Comparison of ENCODE assay signal across 25 cellular contexts in the genomic region with DNA sequence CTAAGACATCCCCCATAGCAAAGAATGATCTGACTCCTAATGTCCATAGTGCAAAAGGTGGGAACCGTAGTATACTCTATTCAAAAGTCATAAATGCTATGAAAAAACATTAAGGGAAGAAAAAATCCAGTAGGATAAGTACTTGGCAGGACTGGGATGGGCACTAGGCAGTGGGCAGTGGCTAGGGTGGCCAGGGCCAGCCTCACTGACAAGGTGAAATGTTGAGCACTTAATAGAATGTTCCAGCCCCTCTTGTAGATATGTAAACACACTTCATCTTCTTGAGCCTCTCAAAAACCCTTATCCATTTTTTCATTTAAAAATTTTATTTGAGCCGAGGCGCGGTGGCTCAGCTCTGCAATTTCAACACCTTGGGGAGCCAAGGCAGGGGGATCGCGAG. TPM values are rescaled to one million over a fixed set of nuclear protein-coding genes. Genes with fewer than 3 reads are reported as not detected.
A peak's percentile ranks its signal among the peaks of the same experiment; 100 is the strongest.
DNase-seq lines count a peak whose midpoint lies in the region; ATAC-seq, FAIRE-seq and TF ChIP-seq lines count a peak whose summit lies in the region.
"Had no signal": no experiment of that assay in that cellular context is flagged by ENCODE, and none has a peak within 500 bp of the region (broad histone marks: within the 10 kb centered on the region; RNA-seq: fewer than 3 reads in every experiment).

No MANE protein-coding gene starts in this region.

- H3K27me3 Mint-ChIP-seq in CD14-positive monocyte (ENCODE audit: low read depth in 3 of 3): peaks cover 2 to 19% (median 19%) of the 10 kb centered on the region in 3 donors
- no peaks in the 10 kb centered on the region for H3K27me3 Mint-ChIP-seq in dendritic cell treated with granulocyte-macrophage colony-stimulating factor and Interleukin-4, amounts not matched to agents 40 ng/mL and 50 ng/mL, for 4 days
- H3K27me3 Mint-ChIP-seq in CD8-positive, alpha-beta memory T cell: peaks cover 35 to 46% of the 10 kb centered on the region in 2 donors

- peaks cover 4% of the 10 kb centered on the region for H3K4me1 ChIP-seq in lower lobe of right lung
- peaks cover 13% of the 10 kb centered on the region for H3K4me1 ChIP-seq in CD8-positive, alpha-beta memory T cell (ENCODE audit: insufficient read depth, low read length)
- H3K4me1 ChIP-seq: A549, BE2C had no signal

- H3K9me3 ChIP-seq in lower lobe of right lung: no peaks in the 10 kb centered on the region
- H3K9me3 ChIP-seq in CD8-positive, alpha-beta memory T cell (ENCODE audit: low read length): no peaks in the 10 kb centered on the region
- H3K9me3 ChIP-seq: A549, BE2C had no signal

- H3K27ac Mint-ChIP-seq in CD14-positive monocyte: peak overlapping the region in 4 of 7 donors; percentile 25 to 86 (median 56)
- H3K27ac Mint-ChIP-seq in dendritic cell treated with granulocyte-macrophage colony-stimulating factor and Interleukin-4, amounts not matched to agents 40 ng/mL and 50 ng/mL, for 4 days: peak overlapping the region; percentile 87
- H3K27ac Mint-ChIP-seq in CD8-positive, alpha-beta memory T cell: no peak overlapping the region
- H3K27ac Mint-ChIP-seq: CD4-positive, CD25-positive, alpha-beta regulatory T cell; CD8-positive, alpha-beta T cell had no signal

- H3K36me3 ChIP-seq in lower lobe of right lung: no peaks in the 10 kb centered on the region
- H3K36me3 ChIP-seq in CD8-positive, alpha-beta memory T cell (ENCODE audit: insufficient read depth, low read length): no peaks in the 10 kb centered on the region
- H3K36me3 ChIP-seq: BE2C had no signal

- intact Hi-C loops in CD14-positive monocyte (cut with micrococcal nuclease): no loop called here
- intact Hi-C loops in dendritic cell treated with granulocyte-macrophage colony-stimulating factor and Interleukin-4, amounts not matched to agents 40 ng/mL and 50 ng/mL, for 4 days (cut with micrococcal nuclease): loop anchor here (5.0 kb wide), 1 partner anchor 36 kb away; no protein-coding TSS in a partner anchor
- intact Hi-C loops in lower lobe of right lung (cut with DNase I): no loop called here

- H3K4me3 ChIP-seq in lower lobe of right lung: no peak overlapping the region
- H3K4me3 ChIP-seq in CD8-positive, alpha-beta memory T cell (ENCODE audit: low read length): no peak overlapping the region
- H3K4me3 ChIP-seq: A549, GM12878, GM23248 had no signal

- H3K27me3 ChIP-seq in lower lobe of right lung (ENCODE audit: low read depth): peaks cover 38% of the 10 kb centered on the region
- peaks cover 17% of the 10 kb centered on the region for H3K27me3 ChIP-seq in CD8-positive, alpha-beta memory T cell (ENCODE audit: insufficient read depth, low read length, poor library complexity, severe bottlenecking)

- H3K27ac ChIP-seq in lower lobe of right lung: no peak overlapping the region
- no peak overlapping the region for H3K27ac ChIP-seq in CD8-positive, alpha-beta memory T cell (ENCODE audit: low read depth, low read length)
- H3K27ac ChIP-seq: A549, GM23248 had no signal

- ATAC-seq in lower lobe of right lung (peak; percentile 66 to 77), HG03469 (IDR thresholded peaks at IDR 0.05; ENCODE audit: unreplicated experiment) (no peak)
- ATAC-seq: A549; CD8-positive, alpha-beta T cell; GM12878 had no signal

- no peak overlapping the region for H3K4me3 Mint-ChIP-seq in CD14-positive monocyte
- peak overlapping the region; percentile 20 for H3K4me3 Mint-ChIP-seq in dendritic cell treated with granulocyte-macrophage colony-stimulating factor and Interleukin-4, amounts not matched to agents 40 ng/mL and 50 ng/mL, for 4 days
- H3K4me3 Mint-ChIP-seq in CD8-positive, alpha-beta memory T cell: no peak overlapping the region
- H3K4me3 Mint-ChIP-seq: CD4-positive, CD25-positive, alpha-beta regulatory T cell; CD8-positive, alpha-beta T cell had no signal

- POLR2A ChIA-PET in CD8-positive, alpha-beta memory T cell (lab: Charles Lee): no interaction called here

- TF ChIP-seq CTCF in CD14-positive monocyte (IDR thresholded peaks at IDR 0.05): no peak
- TF ChIP-seq CTCF in lower lobe of right lung (IDR thresholded peaks at IDR 0.05): no peak

- peaks cover 0 to 5% (median 0%) of the 10 kb centered on the region in 7 donors for H3K9me3 Mint-ChIP-seq in CD14-positive monocyte
- H3K9me3 Mint-ChIP-seq in dendritic cell treated with granulocyte-macrophage colony-stimulating factor and Interleukin-4, amounts not matched to agents 40 ng/mL and 50 ng/mL, for 4 days: no peaks in the 10 kb centered on the region
- peaks cover 0 to 1% (median 0%) of the 10 kb centered on the region in 5 donors for H3K9me3 Mint-ChIP-seq in CD8-positive, alpha-beta memory T cell
- H3K9me3 Mint-ChIP-seq: CD8-positive, alpha-beta T cell had no signal

- FAIRE-seq in urothelium cell line (lab: Jason Lieb, UNC): no peak
- FAIRE-seq: A549, D721Med, GM12878, GM19239, H1 had no signal

- CTCF ChIA-PET in CD8-positive, alpha-beta memory T cell (lab: Charles Lee): no interaction called here

- DNase-seq in CD14-positive monocyte (ENCODE audit: low spot score) (no peak), lower lobe of right lung (no peak), urothelium cell line (ENCODE audit: low spot score) (no peak), SKM-1 treated with dmso at 0.1 percent for 144 hours (lab: John Stamatoyannopoulos, UW; ENCODE audit: unreplicated experiment) (no peak)
- DNase-seq in CD8-positive, alpha-beta memory T cell: no peak
- DNase-seq: 8988T; ACHN; BE2C; C1 segment of cervical spinal cord; CD4-positive, CD25-positive, alpha-beta regulatory T cell; CD8-positive, alpha-beta T cell; DMS 273 treated with DMSO at 0.1 percent for 48 hours; DMS79; EL; GDM1; GM23248; H7; HCEC 1CT had no signal

- H3K4me1 Mint-ChIP-seq in CD14-positive monocyte: peaks cover 62% of the 10 kb centered on the region
- peaks cover 91% of the 10 kb centered on the region for H3K4me1 Mint-ChIP-seq in dendritic cell treated with granulocyte-macrophage colony-stimulating factor and Interleukin-4, amounts not matched to agents 40 ng/mL and 50 ng/mL, for 4 days (ENCODE audit: low read depth)
- peaks cover 0 to 19% (median 2%) of the 10 kb centered on the region in 3 donors for H3K4me1 Mint-ChIP-seq in CD8-positive, alpha-beta memory T cell

- H3K36me3 Mint-ChIP-seq in CD14-positive monocyte: peaks cover 0 to 4% of the 10 kb centered on the region in 2 donors
- H3K36me3 Mint-ChIP-seq in dendritic cell treated with granulocyte-macrophage colony-stimulating factor and Interleukin-4, amounts not matched to agents 40 ng/mL and 50 ng/mL, for 4 days (ENCODE audit: low read depth): peaks cover 60% of the 10 kb centered on the region
- H3K36me3 Mint-ChIP-seq in CD8-positive, alpha-beta memory T cell: no peaks in the 10 kb centered on the region
- H3K36me3 Mint-ChIP-seq: CD4-positive, CD25-positive, alpha-beta regulatory T cell; CD8-positive, alpha-beta T cell had no signal

RNA-seq across cellular contexts. Expression of gene CLEC4G, which starts 1.5 kb away (rescaled TPM):
- 1 to 10 TPM; 7.1 to 7.9 TPM for polyA plus RNA-seq in CD14-positive monocyte
- total RNA-seq in lower lobe of right lung: 2.9 TPM
- total RNA-seq in CD8-positive, alpha-beta memory T cell: not detected
- polyA plus RNA-seq in CD8-positive, alpha-beta memory T cell: not detected
- total RNA-seq: CD4-positive, CD25-positive, alpha-beta regulatory T cell; CD8-positive, alpha-beta T cell; GM12878; GM23248; H7 had no signal
- polyA plus RNA-seq: A549; CD4-positive, CD25-positive, alpha-beta regulatory T cell; GM23248 had no signal

RNA-seq across cellular contexts. Expression of gene CD209, which starts 14.0 kb away (rescaled TPM):
- 1 to 10 TPM; 1.8 to 2.1 TPM for polyA plus RNA-seq in CD14-positive monocyte
- total RNA-seq in lower lobe of right lung: 18.8 TPM
- total RNA-seq in CD8-positive, alpha-beta memory T cell: under 1 TPM; 0.16 to 0.28 TPM
- not detected for polyA plus RNA-seq in CD8-positive, alpha-beta memory T cell
- total RNA-seq: CD4-positive, CD25-positive, alpha-beta regulatory T cell; CD8-positive, alpha-beta T cell; GM23248; H7 had no signal
- polyA plus RNA-seq: A549; CD4-positive, CD25-positive, alpha-beta regulatory T cell; GM23248 had no signal

RNA-seq across cellular contexts. Expression of gene CLEC4M, which starts 29.7 kb away (rescaled TPM):
- not detected for polyA plus RNA-seq in CD14-positive monocyte
- 5.8 TPM for total RNA-seq in lower lobe of right lung
- not detected for total RNA-seq in CD8-positive, alpha-beta memory T cell
- not detected for polyA plus RNA-seq in CD8-positive, alpha-beta memory T cell
- total RNA-seq: CD4-positive, CD25-positive, alpha-beta regulatory T cell; CD8-positive, alpha-beta T cell; GM23248; H1; H7 had no signal
- polyA plus RNA-seq: A549, GM23248, H1 had no signal

RNA-seq across cellular contexts. Expression of gene FCER2, which starts 31.4 kb away (rescaled TPM):
- 1 to 10 TPM; 1.1 to 2.1 TPM for polyA plus RNA-seq in CD14-positive monocyte
- 0.50 TPM for total RNA-seq in lower lobe of right lung
- 1 to 10 TPM in 1 of 2 experiments, under 1 TPM in 1; 0.96 to 1.6 TPM for total RNA-seq in CD8-positive, alpha-beta memory T cell
- not detected for polyA plus RNA-seq in CD8-positive, alpha-beta memory T cell
- total RNA-seq: CD4-positive, CD25-positive, alpha-beta regulatory T cell; GM23248; H1; H7 had no signal
- polyA plus RNA-seq: A549, GM23248 had no signal

RNA-seq across cellular contexts. Expression of gene TRAPPC5, which starts 52.7 kb away (rescaled TPM):
- polyA plus RNA-seq in CD14-positive monocyte: 100 to 1,000 TPM; 414 to 449 TPM
- total RNA-seq in lower lobe of right lung: 75.3 TPM
- total RNA-seq in CD8-positive, alpha-beta memory T cell: 10 to 100 TPM; 63.5 to 70.1 TPM
- polyA plus RNA-seq in CD8-positive, alpha-beta memory T cell: 155 TPM

Comparison
In these comparisons a context has a peak if more than half of its experiments do, and no peak if none do; other contexts are left out.
1. H3K27ac Mint-ChIP-seq: peak in CD14-positive monocyte (4 of 7) and dendritic cell treated with granulocyte-macrophage colony-stimulating factor and Interleukin-4, amounts not matched to agents 40 ng/mL and 50 ng/mL, for 4 days (single experiment); none in CD8-positive, alpha-beta memory T cell (0 of 8).
2. RNA of gene CD209, which starts 14.0 kb away (total RNA-seq): 18.8 TPM in lower lobe of right lung (single experiment); 0.16 to 0.28 TPM in CD8-positive, alpha-beta memory T cell; every median in the first group is over 10 times any median in the second.